Comparison of ENCODE assay signal across 28 cellular contexts in the genomic region with DNA sequence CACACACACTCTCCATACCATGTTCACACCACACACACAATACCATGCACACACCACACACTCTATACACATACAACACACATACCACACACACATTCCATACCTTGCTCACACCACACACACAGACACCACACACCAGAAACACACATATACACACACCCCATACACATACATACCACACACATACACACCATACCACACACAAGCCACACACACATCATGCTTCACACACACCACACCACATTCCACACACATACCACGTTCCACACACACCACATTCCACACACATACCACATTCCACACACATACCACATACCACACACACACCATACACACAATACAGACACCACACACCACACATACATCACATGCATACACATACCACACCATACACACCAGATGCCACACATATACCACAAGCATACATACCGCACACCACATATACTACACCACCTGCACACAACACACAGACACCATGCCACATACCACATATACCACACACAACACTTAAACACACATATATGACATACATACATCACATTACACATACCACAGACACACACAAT.
"Had no signal": no experiment of that assay in that cellular context is flagged by ENCODE, and none has a peak within 500 bp of the region (broad histone marks: within the 10 kb centered on the region; RNA-seq: fewer than 3 reads in every experiment).

No MANE protein-coding gene starts in this region.

- FAIRE-seq: endothelial cell of umbilical vein, keratinocyte had no signal

- H3K27ac Mint-ChIP-seq: activated naive CD8-positive, alpha-beta T cell treated with anti-CD3 and anti-CD28 coated beads for 36 hours; brain; mesothelial cell of epicardium; naive B cell had no signal

- H3K4me3 ChIP-seq: adrenal gland, ascending aorta, psoas muscle, testis, transverse colon, uterus had no signal

- H3K9me3 ChIP-seq: adrenal gland, ascending aorta, psoas muscle, testis, transverse colon, uterus had no signal

- H3K4me1 Mint-ChIP-seq: activated naive CD8-positive, alpha-beta T cell treated with anti-CD3 and anti-CD28 coated beads for 36 hours; mesothelial cell of epicardium; naive B cell had no signal

- H3K79me2 ChIP-seq: parathyroid adenoma had no signal

- H3K4me3 Mint-ChIP-seq: activated naive CD8-positive, alpha-beta T cell treated with anti-CD3 and anti-CD28 coated beads for 36 hours; brain; mesothelial cell of epicardium; naive B cell had no signal

- H3K36me3 Mint-ChIP-seq: activated naive CD8-positive, alpha-beta T cell treated with anti-CD3 and anti-CD28 coated beads for 36 hours; brain; mesothelial cell of epicardium; naive B cell had no signal

- ATAC-seq: left cardiac atrium, left ventricle myocardium superior, psoas muscle had no signal

- H3K36me3 ChIP-seq: adrenal gland, ascending aorta, transverse colon, uterus had no signal

- DNase-seq: activated CD4-positive, alpha-beta T cell treated with anti-CD3 and anti-CD28 coated beads for 4 hours; activated CD4-positive, alpha-beta T cell treated with anti-CD3 and anti-CD28 coated beads, Interleukin-2, amount 50 U/mL, for 4 hours; activated effector memory CD4-positive, alpha-beta T cell treated with Interleukin-2 at 50 U/mL for 16 hours; activated naive CD4-positive, alpha-beta T cell treated with Interleukin-2 at 50 U/mL for 16 hours; activated naive CD8-positive, alpha-beta T cell treated with anti-CD3 and anti-CD28 coated beads for 36 hours; activated T-cell treated with anti-CD3 and anti-CD28 coated beads for 4 hours; adrenal gland; cortex of kidney; foreskin fibroblast; head of caudate nucleus; hippocampal formation; left cardiac atrium; left ventricle myocardium superior; naive B cell; nucleus accumbens; psoas muscle; stimulated activated CD4-positive, alpha-beta T cell treated with anti-CD3 and anti-CD28 coated beads, Interleukin-15, amount 100 ng/mL, for 24 hours; stimulated activated CD4-positive, alpha-beta T cell treated with anti-CD3 and anti-CD28 coated beads, Interleukin-2, amount 100 ng/mL, for 24 hours; stimulated activated naive CD4-positive, alpha-beta T cell; testis; transverse colon; uterus had no signal

- H3K27ac ChIP-seq: adrenal gland, ascending aorta, parathyroid adenoma, psoas muscle, testis, transverse colon, uterus had no signal

- H3K27me3 ChIP-seq: adrenal gland, ascending aorta, testis, transverse colon, uterus had no signal

- H3K27me3 Mint-ChIP-seq: activated naive CD8-positive, alpha-beta T cell treated with anti-CD3 and anti-CD28 coated beads for 36 hours; brain; naive B cell had no signal

- H3K4me1 ChIP-seq: adrenal gland, ascending aorta, parathyroid adenoma, psoas muscle, testis, transverse colon, uterus had no signal

- H3K9ac ChIP-seq: parathyroid adenoma had no signal

- H3K9me3 Mint-ChIP-seq: activated naive CD8-positive, alpha-beta T cell treated with anti-CD3 and anti-CD28 coated beads for 36 hours; brain; mesothelial cell of epicardium; naive B cell had no signal
